1 cellular context compared by ENCODE assay signal in the genomic region with DNA sequence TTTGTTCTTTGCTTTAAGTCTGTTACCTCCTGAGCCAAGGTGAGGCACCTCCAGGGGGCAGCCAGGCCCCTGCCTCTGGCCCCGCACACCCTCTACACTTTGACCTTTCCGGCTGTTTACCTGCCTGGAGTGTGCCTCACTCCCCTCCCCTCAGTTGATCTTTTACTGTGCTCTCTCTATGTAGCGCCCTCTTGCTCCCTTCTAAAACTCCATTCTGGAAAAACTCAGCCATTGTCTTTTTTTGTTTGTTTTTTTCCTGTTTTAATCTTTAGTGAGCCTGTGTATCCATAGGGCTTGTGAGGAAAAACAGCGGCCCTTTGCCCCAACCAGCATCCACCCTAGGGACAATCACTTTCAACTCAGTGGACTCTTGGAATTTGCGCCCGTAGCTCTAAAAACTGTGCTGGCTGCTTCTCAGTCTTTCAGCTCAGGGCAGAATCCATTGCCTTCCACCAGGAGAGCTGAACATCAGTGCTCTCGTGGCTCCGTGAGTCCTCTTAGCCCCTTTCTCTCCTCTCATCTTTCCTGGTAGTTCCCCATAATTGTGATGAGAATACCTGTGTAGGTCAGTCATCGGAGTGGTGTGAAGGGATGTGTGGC.
TF ChIP-seq lines count a peak whose summit lies in the region.

No MANE protein-coding gene starts in this region.

TF ChIP-seq in HepG2, 621 proteins besides CTCF, POLR2A, EP300 and RAD21 (continued from another document and continues in another):
- TF ChIP-seq, protein P1, sequence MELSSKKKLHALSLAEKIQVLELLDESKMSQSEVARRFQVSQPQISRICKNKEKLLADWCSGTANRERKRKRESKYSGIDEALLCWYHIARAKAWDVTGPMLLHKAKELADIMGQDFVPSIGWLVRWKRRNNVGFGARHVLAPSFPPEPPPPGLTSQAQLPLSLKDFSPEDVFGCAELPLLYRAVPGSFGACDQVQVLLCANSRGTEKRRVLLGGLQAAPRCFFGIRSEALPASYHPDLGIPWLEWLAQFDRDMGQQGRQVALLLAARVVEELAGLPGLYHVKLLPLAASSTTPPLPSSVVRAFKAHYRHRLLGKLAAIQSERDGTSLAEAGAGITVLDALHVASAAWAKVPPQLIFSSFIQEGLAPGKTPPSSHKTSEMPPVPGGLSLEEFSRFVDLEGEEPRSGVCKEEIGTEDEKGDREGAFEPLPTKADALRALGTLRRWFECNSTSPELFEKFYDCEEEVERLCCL (CRISPR knock-in tag; IDR thresholded peaks at IDR 0.05; ENCODE audit: borderline replicate concordance) = no peak
- TF ChIP-seq ZNF121 (CRISPR knock-in tag; IDR thresholded peaks at IDR 0.05) (no peak), ZNF263 (CRISPR knock-in tag; IDR thresholded peaks at IDR 0.05) (peak; percentile 76), ZFP41 (CRISPR knock-in tag; IDR thresholded peaks at IDR 0.05; ENCODE audit: borderline replicate concordance) (no peak), RCOR2 (CRISPR knock-in tag; IDR thresholded peaks at IDR 0.05) (peak; percentile 55; the same call in 1 of the 2 replicates), TBL1XR1 (IDR thresholded peaks at IDR 0.05; ENCODE audit: borderline replicate concordance, low read length, partially characterized antibody) (no peak), MIER2 (CRISPR knock-in tag; IDR thresholded peaks at IDR 0.05) (no peak), ZNF317 (CRISPR knock-in tag; IDR thresholded peaks at IDR 0.05) (0 out of 2 replicates have a peak, but pooled peaks have one; percentile 59), RORA (CRISPR knock-in tag; IDR thresholded peaks at IDR 0.05) (no peak), KDM5B (CRISPR knock-in tag; IDR thresholded peaks at IDR 0.05; ENCODE audit: borderline replicate concordance) (no peak), ZNF879 (CRISPR knock-in tag; IDR thresholded peaks at IDR 0.05) (no peak), ZNF207 (IDR thresholded peaks at IDR 0.05; ENCODE audit: borderline replicate concordance) (no peak), ZNF136 (CRISPR knock-in tag; IDR thresholded peaks at IDR 0.05; ENCODE audit: low read depth) (no peak), ZBTB8A (CRISPR knock-in tag; IDR thresholded peaks at IDR 0.05; ENCODE audit: borderline replicate concordance, low read depth) (no peak), FOXA1 (IDR thresholded peaks at IDR 0.05) (0 out of 2 replicates have a peak, but pooled peaks have one; percentile 15), FOXA1 (CRISPR knock-in tag; IDR thresholded peaks at IDR 0.05) (peak; percentile 94), ZNF34 (CRISPR knock-in tag; IDR thresholded peaks at IDR 0.05; ENCODE audit: borderline replicate concordance) (no peak), TOPORS (CRISPR knock-in tag; IDR thresholded peaks at IDR 0.05) (peak; percentile 9; the same call in 1 of the 2 replicates), HOXA7 (CRISPR knock-in tag; IDR thresholded peaks at IDR 0.05) (no peak), SKI (IDR thresholded peaks at IDR 0.05; ENCODE audit: partially characterized antibody) (no peak), ZNF329 (CRISPR knock-in tag; IDR thresholded peaks at IDR 0.05; ENCODE audit: low read depth) (0 out of 2 replicates have a peak, but pooled peaks have one; percentile 16), SP2 (CRISPR knock-in tag; IDR thresholded peaks at IDR 0.05) (no peak), HNRNPK (IDR thresholded peaks at IDR 0.05; ENCODE audit: low read depth, low read length, poor library complexity, severe bottlenecking) (no peak), TRIM24 (CRISPR knock-in tag; IDR thresholded peaks at IDR 0.05) (no peak), ONECUT2 (CRISPR knock-in tag; IDR thresholded peaks at IDR 0.05) (no peak), ZNF678 (CRISPR knock-in tag; IDR thresholded peaks at IDR 0.05) (no peak), ZNF101 (CRISPR knock-in tag; IDR thresholded peaks at IDR 0.05; ENCODE audit: borderline replicate concordance, low read depth) (no peak), ELF3 (CRISPR knock-in tag; IDR thresholded peaks at IDR 0.05) (peak; percentile 84), POLR2G (IDR thresholded peaks at IDR 0.05; ENCODE audit: low read depth, low read length) (peak; percentile 79), CEBPG (CRISPR knock-in tag; IDR thresholded peaks at IDR 0.05) (no peak; the same call in 1 of the 2 replicates), ZNF768 (CRISPR knock-in tag; IDR thresholded peaks at IDR 0.05) (no peak), ZNF7 (CRISPR knock-in tag; IDR thresholded peaks at IDR 0.05) (no peak), SETDB1 (CRISPR knock-in tag; IDR thresholded peaks at IDR 0.05; ENCODE audit: borderline replicate concordance) (no peak), ZNF451 (CRISPR knock-in tag; IDR thresholded peaks at IDR 0.05) (peak; percentile 62; the same call in 1 of the 2 replicates), ETV5 (CRISPR knock-in tag; IDR thresholded peaks at IDR 0.05; ENCODE audit: borderline replicate concordance) (peak; percentile 78; the same call in 1 of the 2 replicates), ZNF709 (CRISPR knock-in tag; IDR thresholded peaks at IDR 0.05) (no peak; the same call in 1 of the 2 replicates)
- TF ChIP-seq, protein P2, sequence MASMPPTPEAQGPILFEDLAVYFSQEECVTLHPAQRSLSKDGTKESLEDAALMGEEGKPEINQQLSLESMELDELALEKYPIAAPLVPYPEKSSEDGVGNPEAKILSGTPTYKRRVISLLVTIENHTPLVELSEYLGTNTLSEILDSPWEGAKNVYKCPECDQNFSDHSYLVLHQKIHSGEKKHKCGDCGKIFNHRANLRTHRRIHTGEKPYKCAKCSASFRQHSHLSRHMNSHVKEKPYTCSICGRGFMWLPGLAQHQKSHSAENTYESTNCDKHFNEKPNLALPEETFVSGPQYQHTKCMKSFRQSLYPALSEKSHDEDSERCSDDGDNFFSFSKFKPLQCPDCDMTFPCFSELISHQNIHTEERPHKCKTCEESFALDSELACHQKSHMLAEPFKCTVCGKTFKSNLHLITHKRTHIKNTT (CRISPR knock-in tag; IDR thresholded peaks at IDR 0.05) = no peak
- TF ChIP-seq, protein P3, sequence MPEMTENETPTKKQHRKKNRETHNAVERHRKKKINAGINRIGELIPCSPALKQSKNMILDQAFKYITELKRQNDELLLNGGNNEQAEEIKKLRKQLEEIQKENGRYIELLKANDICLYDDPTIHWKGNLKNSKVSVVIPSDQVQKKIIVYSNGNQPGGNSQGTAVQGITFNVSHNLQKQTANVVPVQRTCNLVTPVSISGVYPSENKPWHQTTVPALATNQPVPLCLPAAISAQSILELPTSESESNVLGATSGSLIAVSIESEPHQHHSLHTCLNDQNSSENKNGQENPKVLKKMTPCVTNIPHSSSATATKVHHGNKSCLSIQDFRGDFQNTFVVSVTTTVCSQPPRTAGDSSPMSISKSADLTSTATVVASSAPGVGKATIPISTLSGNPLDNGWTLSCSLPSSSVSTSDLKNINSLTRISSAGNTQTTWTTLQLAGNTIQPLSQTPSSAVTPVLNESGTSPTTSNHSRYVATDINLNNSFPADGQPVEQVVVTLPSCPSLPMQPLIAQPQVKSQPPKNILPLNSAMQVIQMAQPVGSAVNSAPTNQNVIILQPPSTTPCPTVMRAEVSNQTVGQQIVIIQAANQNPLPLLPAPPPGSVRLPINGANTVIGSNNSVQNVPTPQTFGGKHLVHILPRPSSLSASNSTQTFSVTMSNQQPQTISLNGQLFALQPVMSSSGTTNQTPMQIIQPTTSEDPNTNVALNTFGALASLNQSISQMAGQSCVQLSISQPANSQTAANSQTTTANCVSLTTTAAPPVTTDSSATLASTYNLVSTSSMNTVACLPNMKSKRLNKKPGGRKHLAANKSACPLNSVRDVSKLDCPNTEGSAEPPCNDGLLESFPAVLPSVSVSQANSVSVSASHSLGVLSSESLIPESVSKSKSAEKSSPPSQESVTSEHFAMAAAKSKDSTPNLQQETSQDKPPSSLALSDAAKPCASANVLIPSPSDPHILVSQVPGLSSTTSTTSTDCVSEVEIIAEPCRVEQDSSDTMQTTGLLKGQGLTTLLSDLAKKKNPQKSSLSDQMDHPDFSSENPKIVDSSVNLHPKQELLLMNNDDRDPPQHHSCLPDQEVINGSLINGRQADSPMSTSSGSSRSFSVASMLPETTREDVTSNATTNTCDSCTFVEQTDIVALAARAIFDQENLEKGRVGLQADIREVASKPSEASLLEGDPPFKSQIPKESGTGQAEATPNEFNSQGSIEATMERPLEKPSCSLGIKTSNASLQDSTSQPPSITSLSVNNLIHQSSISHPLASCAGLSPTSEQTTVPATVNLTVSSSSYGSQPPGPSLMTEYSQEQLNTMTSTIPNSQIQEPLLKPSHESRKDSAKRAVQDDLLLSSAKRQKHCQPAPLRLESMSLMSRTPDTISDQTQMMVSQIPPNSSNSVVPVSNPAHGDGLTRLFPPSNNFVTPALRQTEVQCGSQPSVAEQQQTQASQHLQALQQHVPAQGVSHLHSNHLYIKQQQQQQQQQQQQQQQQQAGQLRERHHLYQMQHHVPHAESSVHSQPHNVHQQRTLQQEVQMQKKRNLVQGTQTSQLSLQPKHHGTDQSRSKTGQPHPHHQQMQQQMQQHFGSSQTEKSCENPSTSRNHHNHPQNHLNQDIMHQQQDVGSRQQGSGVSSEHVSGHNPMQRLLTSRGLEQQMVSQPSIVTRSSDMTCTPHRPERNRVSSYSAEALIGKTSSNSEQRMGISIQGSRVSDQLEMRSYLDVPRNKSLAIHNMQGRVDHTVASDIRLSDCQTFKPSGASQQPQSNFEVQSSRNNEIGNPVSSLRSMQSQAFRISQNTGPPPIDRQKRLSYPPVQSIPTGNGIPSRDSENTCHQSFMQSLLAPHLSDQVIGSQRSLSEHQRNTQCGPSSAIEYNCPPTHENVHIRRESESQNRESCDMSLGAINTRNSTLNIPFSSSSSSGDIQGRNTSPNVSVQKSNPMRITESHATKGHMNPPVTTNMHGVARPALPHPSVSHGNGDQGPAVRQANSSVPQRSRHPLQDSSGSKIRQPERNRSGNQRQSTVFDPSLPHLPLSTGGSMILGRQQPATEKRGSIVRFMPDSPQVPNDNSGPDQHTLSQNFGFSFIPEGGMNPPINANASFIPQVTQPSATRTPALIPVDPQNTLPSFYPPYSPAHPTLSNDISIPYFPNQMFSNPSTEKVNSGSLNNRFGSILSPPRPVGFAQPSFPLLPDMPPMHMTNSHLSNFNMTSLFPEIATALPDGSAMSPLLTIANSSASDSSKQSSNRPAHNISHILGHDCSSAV (CRISPR knock-in tag; IDR thresholded peaks at IDR 0.05; ENCODE audit: borderline replicate concordance) = 0 out of 2 replicates have a peak, but pooled peaks have one; percentile 31
- TF ChIP-seq, protein P4, sequence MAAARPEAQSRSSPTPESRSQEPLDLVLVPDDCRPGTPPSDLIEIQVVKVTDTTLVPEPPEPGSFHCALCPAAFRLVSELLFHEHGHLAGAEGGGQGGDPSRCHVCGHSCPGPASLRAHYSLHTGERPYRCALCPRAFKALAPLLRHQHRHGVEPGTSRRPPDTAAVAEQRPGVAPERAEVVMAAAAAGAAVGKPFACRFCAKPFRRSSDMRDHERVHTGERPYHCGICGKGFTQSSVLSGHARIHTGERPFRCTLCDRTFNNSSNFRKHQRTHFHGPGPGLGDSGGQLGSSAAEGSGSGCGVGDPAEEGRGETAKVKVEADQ (CRISPR knock-in tag; IDR thresholded peaks at IDR 0.05; ENCODE audit: borderline replicate concordance) = no peak
- TF ChIP-seq, protein P5, sequence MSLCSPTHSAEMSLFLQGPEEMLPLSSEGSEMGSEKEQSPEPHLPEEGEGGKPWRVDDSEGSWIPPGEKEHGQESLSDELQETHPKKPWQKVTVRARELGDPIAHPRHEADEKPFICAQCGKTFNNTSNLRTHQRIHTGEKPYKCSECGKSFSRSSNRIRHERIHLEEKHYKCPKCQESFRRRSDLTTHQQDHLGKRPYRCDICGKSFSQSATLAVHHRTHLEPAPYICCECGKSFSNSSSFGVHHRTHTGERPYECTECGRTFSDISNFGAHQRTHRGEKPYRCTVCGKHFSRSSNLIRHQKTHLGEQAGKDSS (CRISPR knock-in tag; IDR thresholded peaks at IDR 0.05; ENCODE audit: borderline replicate concordance, low read depth) = peak; percentile 57; the same call in 1 of the 2 replicates
- TF ChIP-seq, protein P6, sequence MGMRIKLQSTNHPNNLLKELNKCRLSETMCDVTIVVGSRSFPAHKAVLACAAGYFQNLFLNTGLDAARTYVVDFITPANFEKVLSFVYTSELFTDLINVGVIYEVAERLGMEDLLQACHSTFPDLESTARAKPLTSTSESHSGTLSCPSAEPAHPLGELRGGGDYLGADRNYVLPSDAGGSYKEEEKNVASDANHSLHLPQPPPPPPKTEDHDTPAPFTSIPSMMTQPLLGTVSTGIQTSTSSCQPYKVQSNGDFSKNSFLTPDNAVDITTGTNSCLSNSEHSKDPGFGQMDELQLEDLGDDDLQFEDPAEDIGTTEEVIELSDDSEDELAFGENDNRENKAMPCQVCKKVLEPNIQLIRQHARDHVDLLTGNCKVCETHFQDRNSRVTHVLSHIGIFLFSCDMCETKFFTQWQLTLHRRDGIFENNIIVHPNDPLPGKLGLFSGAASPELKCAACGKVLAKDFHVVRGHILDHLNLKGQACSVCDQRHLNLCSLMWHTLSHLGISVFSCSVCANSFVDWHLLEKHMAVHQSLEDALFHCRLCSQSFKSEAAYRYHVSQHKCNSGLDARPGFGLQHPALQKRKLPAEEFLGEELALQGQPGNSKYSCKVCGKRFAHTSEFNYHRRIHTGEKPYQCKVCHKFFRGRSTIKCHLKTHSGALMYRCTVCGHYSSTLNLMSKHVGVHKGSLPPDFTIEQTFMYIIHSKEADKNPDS (CRISPR knock-in tag; IDR thresholded peaks at IDR 0.05) = no peak
- TF ChIP-seq, protein P7, sequence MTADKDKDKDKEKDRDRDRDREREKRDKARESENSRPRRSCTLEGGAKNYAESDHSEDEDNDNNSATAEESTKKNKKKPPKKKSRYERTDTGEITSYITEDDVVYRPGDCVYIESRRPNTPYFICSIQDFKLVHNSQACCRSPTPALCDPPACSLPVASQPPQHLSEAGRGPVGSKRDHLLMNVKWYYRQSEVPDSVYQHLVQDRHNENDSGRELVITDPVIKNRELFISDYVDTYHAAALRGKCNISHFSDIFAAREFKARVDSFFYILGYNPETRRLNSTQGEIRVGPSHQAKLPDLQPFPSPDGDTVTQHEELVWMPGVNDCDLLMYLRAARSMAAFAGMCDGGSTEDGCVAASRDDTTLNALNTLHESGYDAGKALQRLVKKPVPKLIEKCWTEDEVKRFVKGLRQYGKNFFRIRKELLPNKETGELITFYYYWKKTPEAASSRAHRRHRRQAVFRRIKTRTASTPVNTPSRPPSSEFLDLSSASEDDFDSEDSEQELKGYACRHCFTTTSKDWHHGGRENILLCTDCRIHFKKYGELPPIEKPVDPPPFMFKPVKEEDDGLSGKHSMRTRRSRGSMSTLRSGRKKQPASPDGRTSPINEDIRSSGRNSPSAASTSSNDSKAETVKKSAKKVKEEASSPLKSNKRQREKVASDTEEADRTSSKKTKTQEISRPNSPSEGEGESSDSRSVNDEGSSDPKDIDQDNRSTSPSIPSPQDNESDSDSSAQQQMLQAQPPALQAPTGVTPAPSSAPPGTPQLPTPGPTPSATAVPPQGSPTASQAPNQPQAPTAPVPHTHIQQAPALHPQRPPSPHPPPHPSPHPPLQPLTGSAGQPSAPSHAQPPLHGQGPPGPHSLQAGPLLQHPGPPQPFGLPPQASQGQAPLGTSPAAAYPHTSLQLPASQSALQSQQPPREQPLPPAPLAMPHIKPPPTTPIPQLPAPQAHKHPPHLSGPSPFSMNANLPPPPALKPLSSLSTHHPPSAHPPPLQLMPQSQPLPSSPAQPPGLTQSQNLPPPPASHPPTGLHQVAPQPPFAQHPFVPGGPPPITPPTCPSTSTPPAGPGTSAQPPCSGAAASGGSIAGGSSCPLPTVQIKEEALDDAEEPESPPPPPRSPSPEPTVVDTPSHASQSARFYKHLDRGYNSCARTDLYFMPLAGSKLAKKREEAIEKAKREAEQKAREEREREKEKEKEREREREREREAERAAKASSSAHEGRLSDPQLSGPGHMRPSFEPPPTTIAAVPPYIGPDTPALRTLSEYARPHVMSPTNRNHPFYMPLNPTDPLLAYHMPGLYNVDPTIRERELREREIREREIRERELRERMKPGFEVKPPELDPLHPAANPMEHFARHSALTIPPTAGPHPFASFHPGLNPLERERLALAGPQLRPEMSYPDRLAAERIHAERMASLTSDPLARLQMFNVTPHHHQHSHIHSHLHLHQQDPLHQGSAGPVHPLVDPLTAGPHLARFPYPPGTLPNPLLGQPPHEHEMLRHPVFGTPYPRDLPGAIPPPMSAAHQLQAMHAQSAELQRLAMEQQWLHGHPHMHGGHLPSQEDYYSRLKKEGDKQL (CRISPR knock-in tag; IDR thresholded peaks at IDR 0.05; ENCODE audit: low read depth) = no peak
